Comparison of ENCODE assay signal across 11 cellular contexts in the genomic region with DNA sequence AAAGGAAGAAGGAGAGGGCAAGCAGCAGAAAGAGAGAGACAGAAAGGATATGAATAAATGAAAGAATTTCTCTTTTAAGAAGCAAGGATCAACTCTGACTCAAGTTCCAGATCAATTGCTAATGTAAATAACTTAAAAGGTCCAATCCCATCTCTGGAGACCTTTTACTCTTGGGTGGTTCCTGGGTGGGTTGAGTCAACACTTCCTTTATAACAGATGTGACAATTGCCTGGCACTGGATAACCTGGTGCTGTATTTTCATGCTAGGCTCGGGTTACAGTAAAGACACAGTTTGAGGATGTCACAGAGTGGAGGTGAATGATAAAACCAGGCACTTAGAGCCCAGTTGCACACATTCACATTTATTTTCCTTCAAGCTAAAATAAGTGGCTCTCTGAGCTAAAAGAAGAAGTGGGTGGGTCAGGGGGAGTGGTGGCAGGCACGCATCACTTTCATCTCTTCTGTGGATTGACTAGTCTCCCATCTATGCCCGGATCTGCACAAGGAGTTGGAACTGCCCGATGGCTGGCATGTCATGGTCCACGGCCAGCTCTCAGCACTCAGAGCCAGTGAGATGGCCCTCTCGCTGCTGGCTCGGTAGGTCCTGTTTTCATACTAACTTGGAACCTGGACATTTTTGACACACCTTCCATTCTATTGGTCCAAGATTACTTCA.
A peak's percentile ranks its signal among the peaks of the same experiment; 100 is the strongest.
DNase-seq lines count a peak whose midpoint lies in the region; ATAC-seq and TF ChIP-seq lines count a peak whose summit lies in the region.
"Had no signal": no experiment of that assay in that cellular context is flagged by ENCODE, and none has a peak within 500 bp of the region (broad histone marks: within the 10 kb centered on the region; RNA-seq: fewer than 3 reads in every experiment).

No MANE protein-coding gene starts in this region.

- H3K4me3 Mint-ChIP-seq in stimulated activated naive CD8-positive, alpha-beta T cell treated with anti-CD3 and anti-CD28 coated beads, Interleukin-15, amount 100 ng/mL, for 72 hours = no peak overlapping the region

- peak overlapping the region; percentile 26; the same call in 1 of the 2 replicates for H3K9ac ChIP-seq in OCI-LY3 (ENCODE audit: low read length)

- H4K20me1 ChIP-seq in OCI-LY3 (ENCODE audit: insufficient read depth, low read length) = peaks cover 95% of the 10 kb centered on the region

- H3K36me3 Mint-ChIP-seq in activated naive CD4-positive, alpha-beta T cell treated with anti-CD3 and anti-CD28 coated beads, Interleukin-2, amount 50 U/mL, for 72 hours = peaks cover 21 to 32% of the 10 kb centered on the region in 2 donors

- H3K27me3 Mint-ChIP-seq in stimulated activated naive CD8-positive, alpha-beta T cell treated with anti-CD3 and anti-CD28 coated beads, Interleukin-15, amount 100 ng/mL, for 72 hours = no peaks in the 10 kb centered on the region

- peak overlapping the region; percentile 48 for H3K27ac ChIP-seq in OCI-LY3 (ENCODE audit: low read length)
- H3K27ac ChIP-seq: lower lobe of right lung, SJCRH30, thyroid gland had no signal

- ATAC-seq in activated naive CD4-positive, alpha-beta T cell treated with anti-CD3 and anti-CD28 coated beads, Interleukin-2, amount 50 U/mL, for 72 hours = peak; percentile 52 to 76
- peak; percentile 57 for ATAC-seq in stimulated activated naive CD8-positive, alpha-beta T cell treated with anti-CD3 and anti-CD28 coated beads, Interleukin-15, amount 100 ng/mL, for 72 hours
- no peak for ATAC-seq in HG02610 (IDR thresholded peaks at IDR 0.05; ENCODE audit: unreplicated experiment)
- ATAC-seq: lower lobe of right lung had no signal

- no peak for DNase-seq in activated naive CD4-positive, alpha-beta T cell treated with anti-CD3 and anti-CD28 coated beads, Interleukin-2, amount 50 U/mL, for 72 hours (ENCODE audit: low spot score in 2 of 2)
- no peak for DNase-seq in activated naive CD4-positive, alpha-beta T cell (lab: John Stamatoyannopoulos, UW)
- peak; percentile 52 for DNase-seq in germinal center (ENCODE audit: low spot score)
- DNase-seq in stimulated activated naive CD8-positive, alpha-beta T cell treated with anti-CD3 and anti-CD28 coated beads, Interleukin-15, amount 100 ng/mL, for 72 hours = no peak
- no peak for DNase-seq in NCI-H2227 treated with DMSO at 0.1 percent for 48 hours (lab: John Stamatoyannopoulos, UW)
- DNase-seq in DMS79 treated with DMSO at 0.1 percent for 48 hours (lab: John Stamatoyannopoulos, UW) = no peak
- DNase-seq: lower lobe of right lung had no signal

- H3K27me3 ChIP-seq in OCI-LY3 (ENCODE audit: low read depth, low read length) = no peaks in the 10 kb centered on the region
- H3K27me3 ChIP-seq: SJCRH30, thyroid gland had no signal

- H3K4me2 ChIP-seq in OCI-LY3 (ENCODE audit: low read length) = peak overlapping the region; percentile 91

- no peaks in the 10 kb centered on the region for H3K9me3 ChIP-seq in OCI-LY3 (ENCODE audit: insufficient read depth, low read length)
- H3K9me3 ChIP-seq: lower lobe of right lung, SJCRH30, thyroid gland had no signal

- peak overlapping the region; percentile 75 to 85 for H3K27ac Mint-ChIP-seq in activated naive CD4-positive, alpha-beta T cell treated with anti-CD3 and anti-CD28 coated beads, Interleukin-2, amount 50 U/mL, for 72 hours
- peak overlapping the region; percentile 12 to 55 for H3K27ac Mint-ChIP-seq in stimulated activated naive CD8-positive, alpha-beta T cell treated with anti-CD3 and anti-CD28 coated beads, Interleukin-15, amount 100 ng/mL, for 72 hours

- peaks cover 63% of the 10 kb centered on the region for H3K36me3 ChIP-seq in OCI-LY3 (replicated peaks; ENCODE audit: low read depth, low read length)
- H3K36me3 ChIP-seq: lower lobe of right lung, SJCRH30, thyroid gland had no signal

- H3K4me1 ChIP-seq in OCI-LY3 (ENCODE audit: low read length) = peaks cover 95% of the 10 kb centered on the region

- H3K4me1 Mint-ChIP-seq in stimulated activated naive CD8-positive, alpha-beta T cell treated with anti-CD3 and anti-CD28 coated beads, Interleukin-15, amount 100 ng/mL, for 72 hours = peaks cover 95% of the 10 kb centered on the region

- peaks cover 98% of the 10 kb centered on the region for H3K79me2 ChIP-seq in OCI-LY3 (ENCODE audit: low read length)

- no peak for TF ChIP-seq CTCF in OCI-LY3 (IDR thresholded peaks at IDR 0.05; ENCODE audit: low read depth, low read length)

- no peak overlapping the region for H2AFZ ChIP-seq in OCI-LY3 (ENCODE audit: low read depth, low read length)

- peak overlapping the region; percentile 38 for H3K4me3 ChIP-seq in OCI-LY3 (ENCODE audit: low read length)
- H3K4me3 ChIP-seq: lower lobe of right lung, SJCRH30, thyroid gland had no signal

- H3K9me3 Mint-ChIP-seq in activated naive CD4-positive, alpha-beta T cell treated with anti-CD3 and anti-CD28 coated beads, Interleukin-2, amount 50 U/mL, for 72 hours = no peaks in the 10 kb centered on the region
- no peaks in the 10 kb centered on the region for H3K9me3 Mint-ChIP-seq in stimulated activated naive CD8-positive, alpha-beta T cell treated with anti-CD3 and anti-CD28 coated beads, Interleukin-15, amount 100 ng/mL, for 72 hours
